ENCODE assay signal across 17 cellular contexts in the genomic region with DNA sequence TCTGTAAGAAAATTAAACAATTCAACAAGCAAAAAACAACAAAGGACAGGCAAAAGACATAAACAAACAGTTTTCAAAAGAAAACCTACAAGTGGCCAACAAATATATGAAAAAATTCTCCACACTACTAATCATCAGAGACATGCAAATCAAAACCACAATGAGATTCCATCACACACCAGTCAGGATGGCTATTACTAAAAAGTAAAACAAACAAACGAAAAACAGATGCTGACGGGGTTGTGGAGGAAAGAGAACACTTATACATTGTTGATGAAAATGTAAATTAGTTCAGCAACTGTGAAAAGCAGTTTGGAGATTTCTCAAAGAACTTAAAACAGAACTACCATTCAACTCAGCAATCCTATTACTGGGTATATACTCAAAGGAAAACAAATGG.
A peak's percentile ranks its signal among the peaks of the same experiment; 100 is the strongest.
DNase-seq lines count a peak whose midpoint lies in the region; ATAC-seq lines count a peak whose summit lies in the region.
"Had no signal": no experiment of that assay in that cellular context is flagged by ENCODE, and none has a peak within 500 bp of the region (broad histone marks: within the 10 kb centered on the region; RNA-seq: fewer than 3 reads in every experiment).

No MANE protein-coding gene starts in this region.

- no peak for ATAC-seq in GM18873 (IDR thresholded peaks at IDR 0.05; ENCODE audit: low FRiP score, unreplicated experiment)
- ATAC-seq: gastroesophageal sphincter; stimulated activated effector memory CD8-positive, alpha-beta T cell treated with anti-CD3 and anti-CD28 coated beads, Interleukin-12 subunit alpha, Interleukin-12 subunit beta, amount 100 ng/mL, for 72 hours had no signal

- H3K4me3 ChIP-seq in SJSA1 = no peak overlapping the region
- H3K4me3 ChIP-seq: gastroesophageal sphincter, spleen, transverse colon had no signal

- H3K4me1 ChIP-seq in SJSA1 (replicated peaks) = peaks cover 4% of the 10 kb centered on the region; the same call in 1 of the 2 replicates
- H3K4me1 ChIP-seq: gastroesophageal sphincter, spleen, transverse colon had no signal

- no peaks in the 10 kb centered on the region for H3K36me3 ChIP-seq in SJSA1
- H3K36me3 ChIP-seq: gastroesophageal sphincter, spleen, transverse colon had no signal

- H3K27me3 ChIP-seq in SJSA1 (replicated peaks) = no peaks in the 10 kb centered on the region
- H3K27me3 ChIP-seq: gastroesophageal sphincter, spleen, transverse colon had no signal

- H3K27ac ChIP-seq in SJSA1 = 0 out of 2 replicates have a peak overlapping the region, but pooled peaks have one; percentile 25
- H3K27ac ChIP-seq: gastroesophageal sphincter, spleen, transverse colon had no signal

- DNase-seq in GM04503 (ENCODE audit: low read depth) (peak; percentile 64), SJSA1 (ENCODE audit: low read depth in 1 of 2, low spot score in 2 of 2) (peak in 1 of 2 experiments; percentile 74), fibroblast of gingiva (ENCODE audit: low read depth) (peak; percentile 91), renal cortical epithelial cell (ENCODE audit: low read depth) (peak; percentile 28), NCI-H2227 treated with DMSO at 0.1 percent for 48 hours (lab: John Stamatoyannopoulos, UW) (no peak), COLO829 (ENCODE audit: low spot score) (no peak), MV-4-11 (lab: John Stamatoyannopoulos, UW) (no peak)
- DNase-seq: activated B cell treated with CpG ODN at 0.5 μM for 24 hours; CD4-positive, CD25-positive, alpha-beta regulatory T cell; dermis blood vessel endothelial cell; naive B cell; NCI-H187; spleen; transverse colon had no signal

- H3K9me3 ChIP-seq in SJSA1 (replicated peaks) = no peaks in the 10 kb centered on the region

Comparison
In these comparisons a context has a peak if more than half of its experiments do, and no peak if none do; other contexts are left out.
1. DNase-seq: peak in GM04503 (single experiment), fibroblast of gingiva (single experiment) and renal cortical epithelial cell (single experiment); none in NCI-H2227 treated with DMSO at 0.1 percent for 48 hours (single experiment), COLO829 (single experiment) and MV-4-11 (single experiment).